1 cellular context compared by ENCODE assay signal in the genomic region with DNA sequence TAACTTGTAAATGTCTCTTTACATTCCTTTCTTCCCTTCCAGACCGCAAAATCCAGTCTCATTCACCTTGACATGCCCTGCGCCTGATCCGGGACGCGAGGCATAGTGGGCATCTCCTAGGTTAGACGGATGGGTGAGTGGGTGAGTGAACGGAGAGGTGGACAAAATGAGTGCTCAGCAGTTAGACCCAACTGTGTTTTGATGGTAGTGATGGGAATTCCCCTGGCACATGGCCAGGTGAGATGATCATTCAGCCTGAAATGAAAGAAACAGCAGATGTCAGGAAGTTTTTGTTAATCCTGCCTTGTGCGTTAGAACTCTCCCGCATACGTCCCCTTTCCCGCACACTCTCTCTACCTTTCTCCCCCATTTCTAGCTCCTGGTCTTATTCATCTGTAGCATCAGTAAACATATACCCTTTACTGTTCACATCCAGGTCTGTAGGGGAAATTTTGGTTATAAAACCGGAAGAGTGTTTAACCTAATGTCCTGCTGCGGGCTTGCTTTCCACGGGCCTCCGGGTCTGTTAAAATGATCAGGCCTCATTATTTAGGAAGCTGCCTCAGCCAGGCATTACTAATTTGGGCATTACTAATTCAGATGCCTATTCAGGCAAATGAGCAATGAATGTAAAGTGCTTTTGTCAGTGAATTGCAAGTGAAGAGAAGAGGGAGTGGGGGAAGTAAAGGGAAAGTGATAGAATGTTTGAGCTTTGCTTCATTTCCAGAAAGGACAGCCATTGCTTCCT.
A peak's percentile ranks its signal among the peaks of the same experiment; 100 is the strongest.
TF ChIP-seq lines count a peak whose summit lies in the region.

No MANE protein-coding gene starts in this region.

TF ChIP-seq in GM12878, 131 proteins besides CTCF, POLR2A, EP300 and RAD21 (continued from another document and continues in another):
- TF ChIP-seq KAT2A (conservative IDR thresholded peaks at IDR 0.05; ENCODE audit: control insufficient read depth, low read depth, low read length) = no peak
- 0 out of 2 replicates have a peak, but pooled peaks have one; percentile 48 for TF ChIP-seq CBX5 (IDR thresholded peaks at IDR 0.05; ENCODE audit: low read depth)
- TF ChIP-seq, protein P1, sequence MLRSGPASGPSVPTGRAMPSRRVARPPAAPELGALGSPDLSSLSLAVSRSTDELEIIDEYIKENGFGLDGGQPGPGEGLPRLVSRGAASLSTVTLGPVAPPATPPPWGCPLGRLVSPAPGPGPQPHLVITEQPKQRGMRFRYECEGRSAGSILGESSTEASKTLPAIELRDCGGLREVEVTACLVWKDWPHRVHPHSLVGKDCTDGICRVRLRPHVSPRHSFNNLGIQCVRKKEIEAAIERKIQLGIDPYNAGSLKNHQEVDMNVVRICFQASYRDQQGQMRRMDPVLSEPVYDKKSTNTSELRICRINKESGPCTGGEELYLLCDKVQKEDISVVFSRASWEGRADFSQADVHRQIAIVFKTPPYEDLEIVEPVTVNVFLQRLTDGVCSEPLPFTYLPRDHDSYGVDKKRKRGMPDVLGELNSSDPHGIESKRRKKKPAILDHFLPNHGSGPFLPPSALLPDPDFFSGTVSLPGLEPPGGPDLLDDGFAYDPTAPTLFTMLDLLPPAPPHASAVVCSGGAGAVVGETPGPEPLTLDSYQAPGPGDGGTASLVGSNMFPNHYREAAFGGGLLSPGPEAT (IDR thresholded peaks at IDR 0.05; ENCODE audit: low read depth) = peak; percentile 85
- TF ChIP-seq, protein P2, sequence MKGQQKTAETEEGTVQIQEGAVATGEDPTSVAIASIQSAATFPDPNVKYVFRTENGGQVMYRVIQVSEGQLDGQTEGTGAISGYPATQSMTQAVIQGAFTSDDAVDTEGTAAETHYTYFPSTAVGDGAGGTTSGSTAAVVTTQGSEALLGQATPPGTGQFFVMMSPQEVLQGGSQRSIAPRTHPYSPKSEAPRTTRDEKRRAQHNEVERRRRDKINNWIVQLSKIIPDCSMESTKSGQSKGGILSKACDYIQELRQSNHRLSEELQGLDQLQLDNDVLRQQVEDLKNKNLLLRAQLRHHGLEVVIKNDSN (IDR thresholded peaks at IDR 0.05; ENCODE audit: borderline replicate concordance, extremely low read length, insufficient read depth, low read depth, low read length) = no peak
- TF ChIP-seq, protein P3, sequence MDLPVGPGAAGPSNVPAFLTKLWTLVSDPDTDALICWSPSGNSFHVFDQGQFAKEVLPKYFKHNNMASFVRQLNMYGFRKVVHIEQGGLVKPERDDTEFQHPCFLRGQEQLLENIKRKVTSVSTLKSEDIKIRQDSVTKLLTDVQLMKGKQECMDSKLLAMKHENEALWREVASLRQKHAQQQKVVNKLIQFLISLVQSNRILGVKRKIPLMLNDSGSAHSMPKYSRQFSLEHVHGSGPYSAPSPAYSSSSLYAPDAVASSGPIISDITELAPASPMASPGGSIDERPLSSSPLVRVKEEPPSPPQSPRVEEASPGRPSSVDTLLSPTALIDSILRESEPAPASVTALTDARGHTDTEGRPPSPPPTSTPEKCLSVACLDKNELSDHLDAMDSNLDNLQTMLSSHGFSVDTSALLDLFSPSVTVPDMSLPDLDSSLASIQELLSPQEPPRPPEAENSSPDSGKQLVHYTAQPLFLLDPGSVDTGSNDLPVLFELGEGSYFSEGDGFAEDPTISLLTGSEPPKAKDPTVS (IDR thresholded peaks at IDR 0.05; ENCODE audit: low read depth, low read length) = no peak
- TF ChIP-seq IRF4 (IDR thresholded peaks at IDR 0.05; ENCODE audit: low read depth, low read length) = 0 out of 2 replicates have a peak, but pooled peaks have one; percentile 32
- no peak for TF ChIP-seq KDM1A (IDR thresholded peaks at IDR 0.05; ENCODE audit: borderline replicate concordance)
- TF ChIP-seq IKZF2 (IDR thresholded peaks at IDR 0.05) = peak; percentile 75 to 82
- TF ChIP-seq, protein P4, sequence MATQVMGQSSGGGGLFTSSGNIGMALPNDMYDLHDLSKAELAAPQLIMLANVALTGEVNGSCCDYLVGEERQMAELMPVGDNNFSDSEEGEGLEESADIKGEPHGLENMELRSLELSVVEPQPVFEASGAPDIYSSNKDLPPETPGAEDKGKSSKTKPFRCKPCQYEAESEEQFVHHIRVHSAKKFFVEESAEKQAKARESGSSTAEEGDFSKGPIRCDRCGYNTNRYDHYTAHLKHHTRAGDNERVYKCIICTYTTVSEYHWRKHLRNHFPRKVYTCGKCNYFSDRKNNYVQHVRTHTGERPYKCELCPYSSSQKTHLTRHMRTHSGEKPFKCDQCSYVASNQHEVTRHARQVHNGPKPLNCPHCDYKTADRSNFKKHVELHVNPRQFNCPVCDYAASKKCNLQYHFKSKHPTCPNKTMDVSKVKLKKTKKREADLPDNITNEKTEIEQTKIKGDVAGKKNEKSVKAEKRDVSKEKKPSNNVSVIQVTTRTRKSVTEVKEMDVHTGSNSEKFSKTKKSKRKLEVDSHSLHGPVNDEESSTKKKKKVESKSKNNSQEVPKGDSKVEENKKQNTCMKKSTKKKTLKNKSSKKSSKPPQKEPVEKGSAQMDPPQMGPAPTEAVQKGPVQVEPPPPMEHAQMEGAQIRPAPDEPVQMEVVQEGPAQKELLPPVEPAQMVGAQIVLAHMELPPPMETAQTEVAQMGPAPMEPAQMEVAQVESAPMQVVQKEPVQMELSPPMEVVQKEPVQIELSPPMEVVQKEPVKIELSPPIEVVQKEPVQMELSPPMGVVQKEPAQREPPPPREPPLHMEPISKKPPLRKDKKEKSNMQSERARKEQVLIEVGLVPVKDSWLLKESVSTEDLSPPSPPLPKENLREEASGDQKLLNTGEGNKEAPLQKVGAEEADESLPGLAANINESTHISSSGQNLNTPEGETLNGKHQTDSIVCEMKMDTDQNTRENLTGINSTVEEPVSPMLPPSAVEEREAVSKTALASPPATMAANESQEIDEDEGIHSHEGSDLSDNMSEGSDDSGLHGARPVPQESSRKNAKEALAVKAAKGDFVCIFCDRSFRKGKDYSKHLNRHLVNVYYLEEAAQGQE (IDR thresholded peaks at IDR 0.05; ENCODE audit: low read depth, low read length) = no peak
- TF ChIP-seq ZNF622 (IDR thresholded peaks at IDR 0.05) = no peak
- TF ChIP-seq, protein P5, sequence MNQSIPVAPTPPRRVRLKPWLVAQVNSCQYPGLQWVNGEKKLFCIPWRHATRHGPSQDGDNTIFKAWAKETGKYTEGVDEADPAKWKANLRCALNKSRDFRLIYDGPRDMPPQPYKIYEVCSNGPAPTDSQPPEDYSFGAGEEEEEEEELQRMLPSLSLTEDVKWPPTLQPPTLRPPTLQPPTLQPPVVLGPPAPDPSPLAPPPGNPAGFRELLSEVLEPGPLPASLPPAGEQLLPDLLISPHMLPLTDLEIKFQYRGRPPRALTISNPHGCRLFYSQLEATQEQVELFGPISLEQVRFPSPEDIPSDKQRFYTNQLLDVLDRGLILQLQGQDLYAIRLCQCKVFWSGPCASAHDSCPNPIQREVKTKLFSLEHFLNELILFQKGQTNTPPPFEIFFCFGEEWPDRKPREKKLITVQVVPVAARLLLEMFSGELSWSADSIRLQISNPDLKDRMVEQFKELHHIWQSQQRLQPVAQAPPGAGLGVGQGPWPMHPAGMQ (IDR thresholded peaks at IDR 0.05; ENCODE audit: borderline replicate concordance) = 0 out of 2 replicates have a peak, but pooled peaks have one; percentile 6
- TF ChIP-seq NFIC (IDR thresholded peaks at IDR 0.05; ENCODE audit: low read depth, low read length) = peak; percentile 71; the same call in 1 of the 2 replicates
- no peak for TF ChIP-seq STAT1 (conservative IDR thresholded peaks at IDR 0.05)
- TF ChIP-seq, protein P6, sequence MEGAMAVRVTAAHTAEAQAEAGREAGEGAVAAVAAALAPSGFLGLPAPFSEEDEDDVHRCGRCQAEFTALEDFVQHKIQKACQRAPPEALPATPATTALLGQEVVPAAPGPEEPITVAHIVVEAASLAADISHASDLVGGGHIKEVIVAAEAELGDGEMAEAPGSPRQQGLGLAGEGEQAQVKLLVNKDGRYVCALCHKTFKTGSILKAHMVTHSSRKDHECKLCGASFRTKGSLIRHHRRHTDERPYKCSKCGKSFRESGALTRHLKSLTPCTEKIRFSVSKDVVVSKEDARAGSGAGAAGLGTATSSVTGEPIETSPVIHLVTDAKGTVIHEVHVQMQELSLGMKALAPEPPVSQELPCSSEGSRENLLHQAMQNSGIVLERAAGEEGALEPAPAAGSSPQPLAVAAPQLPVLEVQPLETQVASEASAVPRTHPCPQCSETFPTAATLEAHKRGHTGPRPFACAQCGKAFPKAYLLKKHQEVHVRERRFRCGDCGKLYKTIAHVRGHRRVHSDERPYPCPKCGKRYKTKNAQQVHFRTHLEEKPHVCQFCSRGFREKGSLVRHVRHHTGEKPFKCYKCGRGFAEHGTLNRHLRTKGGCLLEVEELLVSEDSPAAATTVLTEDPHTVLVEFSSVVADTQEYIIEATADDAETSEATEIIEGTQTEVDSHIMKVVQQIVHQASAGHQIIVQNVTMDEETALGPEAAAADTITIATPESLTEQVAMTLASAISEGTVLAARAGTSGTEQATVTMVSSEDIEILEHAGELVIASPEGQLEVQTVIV (IDR thresholded peaks at IDR 0.05; ENCODE audit: borderline replicate concordance, partially characterized antibody) = no peak
- TF ChIP-seq, protein P7, sequence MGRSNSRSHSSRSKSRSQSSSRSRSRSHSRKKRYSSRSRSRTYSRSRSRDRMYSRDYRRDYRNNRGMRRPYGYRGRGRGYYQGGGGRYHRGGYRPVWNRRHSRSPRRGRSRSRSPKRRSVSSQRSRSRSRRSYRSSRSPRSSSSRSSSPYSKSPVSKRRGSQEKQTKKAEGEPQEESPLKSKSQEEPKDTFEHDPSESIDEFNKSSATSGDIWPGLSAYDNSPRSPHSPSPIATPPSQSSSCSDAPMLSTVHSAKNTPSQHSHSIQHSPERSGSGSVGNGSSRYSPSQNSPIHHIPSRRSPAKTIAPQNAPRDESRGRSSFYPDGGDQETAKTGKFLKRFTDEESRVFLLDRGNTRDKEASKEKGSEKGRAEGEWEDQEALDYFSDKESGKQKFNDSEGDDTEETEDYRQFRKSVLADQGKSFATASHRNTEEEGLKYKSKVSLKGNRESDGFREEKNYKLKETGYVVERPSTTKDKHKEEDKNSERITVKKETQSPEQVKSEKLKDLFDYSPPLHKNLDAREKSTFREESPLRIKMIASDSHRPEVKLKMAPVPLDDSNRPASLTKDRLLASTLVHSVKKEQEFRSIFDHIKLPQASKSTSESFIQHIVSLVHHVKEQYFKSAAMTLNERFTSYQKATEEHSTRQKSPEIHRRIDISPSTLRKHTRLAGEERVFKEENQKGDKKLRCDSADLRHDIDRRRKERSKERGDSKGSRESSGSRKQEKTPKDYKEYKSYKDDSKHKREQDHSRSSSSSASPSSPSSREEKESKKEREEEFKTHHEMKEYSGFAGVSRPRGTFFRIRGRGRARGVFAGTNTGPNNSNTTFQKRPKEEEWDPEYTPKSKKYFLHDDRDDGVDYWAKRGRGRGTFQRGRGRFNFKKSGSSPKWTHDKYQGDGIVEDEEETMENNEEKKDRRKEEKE (IDR thresholded peaks at IDR 0.05) = no peak
- TF ChIP-seq TCF12 (IDR thresholded peaks at IDR 0.05; ENCODE audit: low read depth, low read length) = peak; percentile 73
- no peak for TF ChIP-seq NR2C2 (IDR thresholded peaks at IDR 0.05; ENCODE audit: borderline replicate concordance, control insufficient read depth, insufficient read length, low read depth)
- TF ChIP-seq, protein P8, sequence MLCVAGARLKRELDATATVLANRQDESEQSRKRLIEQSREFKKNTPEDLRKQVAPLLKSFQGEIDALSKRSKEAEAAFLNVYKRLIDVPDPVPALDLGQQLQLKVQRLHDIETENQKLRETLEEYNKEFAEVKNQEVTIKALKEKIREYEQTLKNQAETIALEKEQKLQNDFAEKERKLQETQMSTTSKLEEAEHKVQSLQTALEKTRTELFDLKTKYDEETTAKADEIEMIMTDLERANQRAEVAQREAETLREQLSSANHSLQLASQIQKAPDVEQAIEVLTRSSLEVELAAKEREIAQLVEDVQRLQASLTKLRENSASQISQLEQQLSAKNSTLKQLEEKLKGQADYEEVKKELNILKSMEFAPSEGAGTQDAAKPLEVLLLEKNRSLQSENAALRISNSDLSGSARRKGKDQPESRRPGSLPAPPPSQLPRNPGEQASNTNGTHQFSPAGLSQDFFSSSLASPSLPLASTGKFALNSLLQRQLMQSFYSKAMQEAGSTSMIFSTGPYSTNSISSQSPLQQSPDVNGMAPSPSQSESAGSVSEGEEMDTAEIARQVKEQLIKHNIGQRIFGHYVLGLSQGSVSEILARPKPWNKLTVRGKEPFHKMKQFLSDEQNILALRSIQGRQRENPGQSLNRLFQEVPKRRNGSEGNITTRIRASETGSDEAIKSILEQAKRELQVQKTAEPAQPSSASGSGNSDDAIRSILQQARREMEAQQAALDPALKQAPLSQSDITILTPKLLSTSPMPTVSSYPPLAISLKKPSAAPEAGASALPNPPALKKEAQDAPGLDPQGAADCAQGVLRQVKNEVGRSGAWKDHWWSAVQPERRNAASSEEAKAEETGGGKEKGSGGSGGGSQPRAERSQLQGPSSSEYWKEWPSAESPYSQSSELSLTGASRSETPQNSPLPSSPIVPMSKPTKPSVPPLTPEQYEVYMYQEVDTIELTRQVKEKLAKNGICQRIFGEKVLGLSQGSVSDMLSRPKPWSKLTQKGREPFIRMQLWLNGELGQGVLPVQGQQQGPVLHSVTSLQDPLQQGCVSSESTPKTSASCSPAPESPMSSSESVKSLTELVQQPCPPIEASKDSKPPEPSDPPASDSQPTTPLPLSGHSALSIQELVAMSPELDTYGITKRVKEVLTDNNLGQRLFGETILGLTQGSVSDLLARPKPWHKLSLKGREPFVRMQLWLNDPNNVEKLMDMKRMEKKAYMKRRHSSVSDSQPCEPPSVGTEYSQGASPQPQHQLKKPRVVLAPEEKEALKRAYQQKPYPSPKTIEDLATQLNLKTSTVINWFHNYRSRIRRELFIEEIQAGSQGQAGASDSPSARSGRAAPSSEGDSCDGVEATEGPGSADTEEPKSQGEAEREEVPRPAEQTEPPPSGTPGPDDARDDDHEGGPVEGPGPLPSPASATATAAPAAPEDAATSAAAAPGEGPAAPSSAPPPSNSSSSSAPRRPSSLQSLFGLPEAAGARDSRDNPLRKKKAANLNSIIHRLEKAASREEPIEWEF (IDR thresholded peaks at IDR 0.05; ENCODE audit: insufficient replicate concordance, low read depth, low read length) = peak; percentile 43
- no peak for TF ChIP-seq NFYA (IDR thresholded peaks at IDR 0.05; ENCODE audit: borderline replicate concordance, low read depth, low read length)
- TF ChIP-seq, protein P9, sequence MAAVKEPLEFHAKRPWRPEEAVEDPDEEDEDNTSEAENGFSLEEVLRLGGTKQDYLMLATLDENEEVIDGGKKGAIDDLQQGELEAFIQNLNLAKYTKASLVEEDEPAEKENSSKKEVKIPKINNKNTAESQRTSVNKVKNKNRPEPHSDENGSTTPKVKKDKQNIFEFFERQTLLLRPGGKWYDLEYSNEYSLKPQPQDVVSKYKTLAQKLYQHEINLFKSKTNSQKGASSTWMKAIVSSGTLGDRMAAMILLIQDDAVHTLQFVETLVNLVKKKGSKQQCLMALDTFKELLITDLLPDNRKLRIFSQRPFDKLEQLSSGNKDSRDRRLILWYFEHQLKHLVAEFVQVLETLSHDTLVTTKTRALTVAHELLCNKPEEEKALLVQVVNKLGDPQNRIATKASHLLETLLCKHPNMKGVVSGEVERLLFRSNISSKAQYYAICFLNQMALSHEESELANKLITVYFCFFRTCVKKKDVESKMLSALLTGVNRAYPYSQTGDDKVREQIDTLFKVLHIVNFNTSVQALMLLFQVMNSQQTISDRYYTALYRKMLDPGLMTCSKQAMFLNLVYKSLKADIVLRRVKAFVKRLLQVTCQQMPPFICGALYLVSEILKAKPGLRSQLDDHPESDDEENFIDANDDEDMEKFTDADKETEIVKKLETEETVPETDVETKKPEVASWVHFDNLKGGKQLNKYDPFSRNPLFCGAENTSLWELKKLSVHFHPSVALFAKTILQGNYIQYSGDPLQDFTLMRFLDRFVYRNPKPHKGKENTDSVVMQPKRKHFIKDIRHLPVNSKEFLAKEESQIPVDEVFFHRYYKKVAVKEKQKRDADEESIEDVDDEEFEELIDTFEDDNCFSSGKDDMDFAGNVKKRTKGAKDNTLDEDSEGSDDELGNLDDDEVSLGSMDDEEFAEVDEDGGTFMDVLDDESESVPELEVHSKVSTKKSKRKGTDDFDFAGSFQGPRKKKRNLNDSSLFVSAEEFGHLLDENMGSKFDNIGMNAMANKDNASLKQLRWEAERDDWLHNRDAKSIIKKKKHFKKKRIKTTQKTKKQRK (IDR thresholded peaks at IDR 0.05; ENCODE audit: low read depth, low read length) = no peak
- TF ChIP-seq ESRRA (IDR thresholded peaks at IDR 0.05; ENCODE audit: low read length) = no peak
- TF ChIP-seq RUNX3 (IDR thresholded peaks at IDR 0.05; ENCODE audit: low read length) = peak; percentile 36; the same call in 1 of the 2 replicates
